ENCODE assay signal across 1 cellular context in genomic region chr14:49892636-49893308, GRCh38.
TF ChIP-seq lines count a peak whose summit lies in the region.

Gene ARF6 (plus strand): TSS chr14:49893082. CDS start chr14:49893737, 655 bp downstream.

TF ChIP-seq in WTC11, 78 proteins besides CTCF, POLR2A, EP300 and RAD21 (continued from another document):
- TF ChIP-seq AFF4 (CRISPR knock-in tag; IDR thresholded peaks at IDR 0.05; ENCODE audit: borderline replicate concordance) = no peak
- TF ChIP-seq PRRX2 (CRISPR knock-in tag; IDR thresholded peaks at IDR 0.05) = no peak
- TF ChIP-seq ELF4 (CRISPR knock-in tag; IDR thresholded peaks at IDR 0.05; ENCODE audit: low read depth) = no peak
- no peak; the same call in 1 of the 2 replicates for TF ChIP-seq IRF1 (CRISPR knock-in tag; IDR thresholded peaks at IDR 0.05)
- peak; percentile 86 for TF ChIP-seq MAX (CRISPR knock-in tag; IDR thresholded peaks at IDR 0.05)
- TF ChIP-seq FOXP4 (CRISPR knock-in tag; IDR thresholded peaks at IDR 0.05) = peak; percentile 71
- no peak for TF ChIP-seq ZNF263 (CRISPR knock-in tag; IDR thresholded peaks at IDR 0.05; ENCODE audit: low read depth)
- TF ChIP-seq ZNF138 (CRISPR knock-in tag; conservative IDR thresholded peaks at IDR 0.05) = no peak
- TF ChIP-seq ZNF423 (CRISPR knock-in tag; IDR thresholded peaks at IDR 0.05) = no peak
- TF ChIP-seq NR2C2 (CRISPR knock-in tag; IDR thresholded peaks at IDR 0.05) = no peak
- no peak for TF ChIP-seq ZNF121 (CRISPR knock-in tag; IDR thresholded peaks at IDR 0.05)
- no peak for TF ChIP-seq ZMAT4 (CRISPR knock-in tag; IDR thresholded peaks at IDR 0.05)
- no peak for TF ChIP-seq RORB (CRISPR knock-in tag; IDR thresholded peaks at IDR 0.05)
- TF ChIP-seq NFATC4 (CRISPR knock-in tag; IDR thresholded peaks at IDR 0.05) = no peak
- TF ChIP-seq NR1H2 (CRISPR knock-in tag; IDR thresholded peaks at IDR 0.05) = no peak
- TF ChIP-seq ZNF317 (CRISPR knock-in tag; IDR thresholded peaks at IDR 0.05; ENCODE audit: borderline replicate concordance, low read depth) = no peak
- TF ChIP-seq FOXJ3 (CRISPR knock-in tag; IDR thresholded peaks at IDR 0.05; ENCODE audit: borderline replicate concordance) = no peak
- TF ChIP-seq AR (CRISPR knock-in tag; IDR thresholded peaks at IDR 0.05) = no peak
- TF ChIP-seq TCF7 (CRISPR knock-in tag; IDR thresholded peaks at IDR 0.05; ENCODE audit: low read depth) = no peak
- TF ChIP-seq EMX1 (CRISPR knock-in tag; IDR thresholded peaks at IDR 0.05) = no peak
- TF ChIP-seq USF2 (CRISPR knock-in tag; IDR thresholded peaks at IDR 0.05) = peak; percentile 49; the same call in 1 of the 2 replicates
- no peak for TF ChIP-seq ATF6 (CRISPR knock-in tag; IDR thresholded peaks at IDR 0.05)
- TF ChIP-seq ZBTB43 (CRISPR knock-in tag; IDR thresholded peaks at IDR 0.05) = 0 out of 2 replicates have a peak, but pooled peaks have one; percentile 72
- TF ChIP-seq ZNF532 (CRISPR knock-in tag; IDR thresholded peaks at IDR 0.05; ENCODE audit: borderline replicate concordance) = no peak
- TF ChIP-seq SP1 (CRISPR knock-in tag; conservative IDR thresholded peaks at IDR 0.05) = peak; percentile 91
- TF ChIP-seq E2F5 (CRISPR knock-in tag; IDR thresholded peaks at IDR 0.05) = peak; percentile 94
- TF ChIP-seq SMAD4 (CRISPR knock-in tag; IDR thresholded peaks at IDR 0.05) = no peak
